8 cellular contexts compared by ENCODE assay signal in genomic region chr14:24339284-24340151, GRCh38. TPM values are rescaled to one million over a fixed set of nuclear protein-coding genes. Genes with fewer than 3 reads are reported as not detected.
A peak's percentile ranks its signal among the peaks of the same experiment; 100 is the strongest.
DNase-seq lines count a peak whose midpoint lies in the region; ATAC-seq lines count a peak whose summit lies in the region.

Gene RIPK3 (minus strand): TSS chr14:24339991. CDS start chr14:24339826, 165 bp downstream.

- no peaks in the 10 kb centered on the region for H3K9me3 Mint-ChIP-seq in activated T-helper 17 cell treated with anti-CD3 and anti-CD28 coated beads, Interleukin-2, amount 50 U/mL, for 72 hours

- intact Hi-C loops in left ventricle myocardium superior (cut with micrococcal nuclease), result no loop called here

- H3K4me3 Mint-ChIP-seq in activated T-helper 17 cell treated with anti-CD3 and anti-CD28 coated beads, Interleukin-2, amount 50 U/mL, for 72 hours, result peak within 1 kb of the TSS; percentile 88

- H3K4me3 ChIP-seq in skin epidermis, result peak within 1 kb of the TSS; percentile 39 to 70 (median 53)

- peaks cover 4% of the 10 kb centered on the region for H3K4me1 Mint-ChIP-seq in activated T-helper 17 cell treated with anti-CD3 and anti-CD28 coated beads, Interleukin-2, amount 50 U/mL, for 72 hours

- H3K27ac ChIP-seq in skin epidermis, result peak within 1 kb of the TSS in 20 of 21 experiments; percentile 26 to 90 (median 80)

- H3K36me3 Mint-ChIP-seq in activated T-helper 17 cell treated with anti-CD3 and anti-CD28 coated beads, Interleukin-2, amount 50 U/mL, for 72 hours (ENCODE audit: low read depth), result peaks cover 37% of the 10 kb centered on the region

- peak within 1 kb of the TSS; percentile 64 for H3K27ac Mint-ChIP-seq in activated T-helper 17 cell treated with anti-CD3 and anti-CD28 coated beads, Interleukin-2, amount 50 U/mL, for 72 hours

- H3K27me3 Mint-ChIP-seq in activated T-helper 17 cell treated with anti-CD3 and anti-CD28 coated beads, Interleukin-2, amount 50 U/mL, for 72 hours, result peaks cover 11% of the 10 kb centered on the region

- ATAC-seq in GM21619 (IDR thresholded peaks at IDR 0.05; ENCODE audit: unreplicated experiment) (peak; percentile 85), left ventricle myocardium superior (peak; percentile 65), HG02970 (IDR thresholded peaks at IDR 0.05; ENCODE audit: low FRiP score, unreplicated experiment) (no peak)
- ATAC-seq in activated T-helper 17 cell treated with anti-CD3 and anti-CD28 coated beads, Interleukin-2, amount 50 U/mL, for 72 hours (replicated peaks), result peak; percentile 97

- DNase-seq in DMS153 treated with DMSO at 0.1 percent for 48 hours (lab: John Stamatoyannopoulos, UW; ENCODE audit: unreplicated experiment) (peak; percentile 55), NAMALWA (ENCODE audit: low spot score) (peak; percentile 45), left ventricle myocardium superior (peak; percentile 68), NCI-H1436 treated with DMSO at 0.1 percent for 48 hours (lab: John Stamatoyannopoulos, UW) (no peak)

RNA-seq across cellular contexts. Expression of gene RIPK3, which starts in this region (rescaled TPM):
- 10 to 100 TPM; 12.9 to 17.4 TPM for total RNA-seq in activated T-helper 17 cell treated with anti-CD3 and anti-CD28 coated beads, Interleukin-2, amount 50 U/mL, for 72 hours
- 3.5 TPM for total RNA-seq in left ventricle myocardium superior
